In genomic region chr7:154375956-154376355, GRCh38 we compare ENCODE assay signal across 14 cellular contexts.
DNase-seq lines count a peak whose midpoint lies in the region; ATAC-seq and TF ChIP-seq lines count a peak whose summit lies in the region.
"Had no signal": no experiment of that assay in that cellular context is flagged by ENCODE, and none has a peak within 500 bp of the region (broad histone marks: within the 10 kb centered on the region; RNA-seq: fewer than 3 reads in every experiment).

No MANE protein-coding gene starts in this region.

- no peak overlapping the region for H3K4me3 ChIP-seq in BE2C (ENCODE audit: low read depth, low read length)
- H3K4me3 ChIP-seq in osteoblast (ENCODE audit: insufficient read depth, low read length) = no peak overlapping the region
- H3K4me3 ChIP-seq: GM23338 had no signal

- no peak overlapping the region for H3K27ac Mint-ChIP-seq in activated naive CD8-positive, alpha-beta T cell treated with anti-CD3 and anti-CD28 coated beads for 36 hours
- no peak overlapping the region for H3K27ac Mint-ChIP-seq in activated T-cell treated with anti-CD3 and anti-CD28 coated beads, Interleukin-2, amount 50 U/mL, for 72 hours
- H3K27ac Mint-ChIP-seq: B cell, GM23338, H9 had no signal

- no peaks in the 10 kb centered on the region for H3K79me2 ChIP-seq in osteoblast (ENCODE audit: insufficient read depth, low read length)

- H3K27me3 ChIP-seq in BE2C (no peaks in the 10 kb centered on the region), osteoblast (ENCODE audit: insufficient read depth, low read length) (no peaks in the 10 kb centered on the region)

- no peak for ATAC-seq in activated T-cell treated with anti-CD3 and anti-CD28 coated beads, Interleukin-2, amount 50 U/mL, for 72 hours (replicated peaks in 1 of 2)
- ATAC-seq: GM23338 had no signal

- H2AFZ ChIP-seq in osteoblast (ENCODE audit: low read length) = no peak overlapping the region
- H2AFZ ChIP-seq: GM23338 had no signal

- DNase-seq in BE2C (peak; percentile 45), NCI-H524 treated with DMSO at 0.1 percent for 48 hours (lab: John Stamatoyannopoulos, UW) (peak; percentile 83), cerebellar cortex (ENCODE audit: low spot score) (peak; percentile 89), osteoblast (ENCODE audit: insufficient read length, low spot score, missing footprints) (peak; percentile 25), NCI-H345 treated with DMSO at 0.1 percent for 48 hours (lab: John Stamatoyannopoulos, UW; ENCODE audit: unreplicated experiment) (no peak)
- no peak for DNase-seq in activated naive CD8-positive, alpha-beta T cell treated with anti-CD3 and anti-CD28 coated beads for 36 hours
- no peak for DNase-seq in activated T-cell treated with anti-CD3 and anti-CD28 coated beads, Interleukin-2, amount 50 U/mL, for 72 hours
- DNase-seq: ACHN; CD4-positive, alpha-beta memory T cell; DMS79; H9 had no signal

- H3K9me3 Mint-ChIP-seq in activated naive CD8-positive, alpha-beta T cell treated with anti-CD3 and anti-CD28 coated beads for 36 hours = no peaks in the 10 kb centered on the region
- peaks cover 0 to 3% of the 10 kb centered on the region in 2 donors for H3K9me3 Mint-ChIP-seq in activated T-cell treated with anti-CD3 and anti-CD28 coated beads, Interleukin-2, amount 50 U/mL, for 72 hours
- H3K9me3 Mint-ChIP-seq: GM23338, H9 had no signal

- no peaks in the 10 kb centered on the region for H4K20me1 ChIP-seq in osteoblast (ENCODE audit: insufficient read depth, low read length)

- H3K36me3 ChIP-seq in BE2C = no peaks in the 10 kb centered on the region
- H3K36me3 ChIP-seq in osteoblast (ENCODE audit: insufficient read depth, low read length) = no peaks in the 10 kb centered on the region

- H3K4me2 ChIP-seq in osteoblast (ENCODE audit: insufficient read depth, low read length) = no peak overlapping the region
- H3K4me2 ChIP-seq: GM23338 had no signal

- no peak overlapping the region for H3K27ac ChIP-seq in osteoblast (ENCODE audit: low read depth, low read length)
- H3K27ac ChIP-seq: C4-2B had no signal

- TF ChIP-seq CTCF in BE2C (IDR thresholded peaks at IDR 0.05; ENCODE audit: low read depth, low read length) (no peak), osteoblast (IDR thresholded peaks at IDR 0.05; ENCODE audit: extremely low read depth, low read depth, low read length) (no peak)

- H3K4me1 Mint-ChIP-seq in activated naive CD8-positive, alpha-beta T cell treated with anti-CD3 and anti-CD28 coated beads for 36 hours = no peaks in the 10 kb centered on the region
- no peaks in the 10 kb centered on the region for H3K4me1 Mint-ChIP-seq in activated T-cell treated with anti-CD3 and anti-CD28 coated beads, Interleukin-2, amount 50 U/mL, for 72 hours (ENCODE audit: low read depth)
- H3K4me1 Mint-ChIP-seq: B cell; CD4-positive, alpha-beta memory T cell had no signal

- no peak overlapping the region for H3K4me3 Mint-ChIP-seq in activated naive CD8-positive, alpha-beta T cell treated with anti-CD3 and anti-CD28 coated beads for 36 hours
- H3K4me3 Mint-ChIP-seq in activated T-cell treated with anti-CD3 and anti-CD28 coated beads, Interleukin-2, amount 50 U/mL, for 72 hours = no peak overlapping the region
- H3K4me3 Mint-ChIP-seq: B cell; CD4-positive, alpha-beta memory T cell; GM23338; H9 had no signal

- no peaks in the 10 kb centered on the region for H3K36me3 Mint-ChIP-seq in activated naive CD8-positive, alpha-beta T cell treated with anti-CD3 and anti-CD28 coated beads for 36 hours
- no peaks in the 10 kb centered on the region for H3K36me3 Mint-ChIP-seq in activated T-cell treated with anti-CD3 and anti-CD28 coated beads, Interleukin-2, amount 50 U/mL, for 72 hours (ENCODE audit: insufficient read depth in 2 of 2)
- H3K36me3 Mint-ChIP-seq: CD4-positive, alpha-beta memory T cell had no signal

- H3K9me3 ChIP-seq in BE2C = peaks cover 3% of the 10 kb centered on the region; the same call in 1 of the 2 replicates
- peaks cover 3% of the 10 kb centered on the region for H3K9me3 ChIP-seq in osteoblast (ENCODE audit: low read depth, low read length)

- H3K27me3 Mint-ChIP-seq in activated naive CD8-positive, alpha-beta T cell treated with anti-CD3 and anti-CD28 coated beads for 36 hours = no peaks in the 10 kb centered on the region
- H3K27me3 Mint-ChIP-seq in activated T-cell treated with anti-CD3 and anti-CD28 coated beads, Interleukin-2, amount 50 U/mL, for 72 hours (ENCODE audit: low read depth) = no peaks in the 10 kb centered on the region
- H3K27me3 Mint-ChIP-seq: B cell; CD4-positive, alpha-beta memory T cell had no signal

- peaks cover 33% of the 10 kb centered on the region for H3K4me1 ChIP-seq in BE2C
- no peaks in the 10 kb centered on the region for H3K4me1 ChIP-seq in osteoblast (ENCODE audit: insufficient read depth, low read length)

Comparison
In these comparisons a context has a peak if more than half of its experiments do, and no peak if none do; other contexts are left out.
1. DNase-seq: peak in BE2C (single experiment), NCI-H524 treated with DMSO at 0.1 percent for 48 hours (single experiment), cerebellar cortex (single experiment) and osteoblast (single experiment); none in NCI-H345 treated with DMSO at 0.1 percent for 48 hours (single experiment), activated naive CD8-positive, alpha-beta T cell treated with anti-CD3 and anti-CD28 coated beads for 36 hours (single experiment) and activated T-cell treated with anti-CD3 and anti-CD28 coated beads, Interleukin-2, amount 50 U/mL, for 72 hours (0 of 2).